8 cellular contexts compared by ENCODE assay signal in the genomic region with DNA sequence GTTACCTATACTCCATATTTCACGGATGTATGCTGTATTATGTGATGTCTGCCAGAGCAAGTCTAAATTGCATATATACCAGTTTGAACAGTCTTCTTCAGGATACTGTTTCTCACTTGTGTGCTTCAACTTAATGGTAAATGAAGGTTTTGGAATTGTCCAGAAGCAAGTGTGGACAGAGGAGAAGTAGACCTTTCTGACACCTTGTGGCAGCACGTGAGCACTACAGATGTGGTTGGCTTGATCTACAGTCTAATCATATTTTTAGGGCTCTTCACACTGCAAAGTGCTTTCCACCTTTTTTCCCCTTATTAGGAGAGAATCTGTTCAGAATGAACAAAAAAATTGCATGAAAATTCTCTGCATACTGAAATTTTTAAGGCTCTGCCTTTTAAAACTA. TPM values are rescaled to one million over a fixed set of nuclear protein-coding genes. Genes with fewer than 3 reads are reported as not detected.
DNase-seq lines count a peak whose midpoint lies in the region; ATAC-seq and TF ChIP-seq lines count a peak whose summit lies in the region.

No MANE protein-coding gene starts in this region.

- H3K4me2 ChIP-seq in OCI-LY3 (ENCODE audit: low read length), result 0 out of 2 replicates have a peak overlapping the region, but pooled peaks have one; percentile 6

- no peaks in the 10 kb centered on the region for H3K9me3 ChIP-seq in OCI-LY3 (ENCODE audit: insufficient read depth, low read length)

- H3K4me3 ChIP-seq in OCI-LY3 (ENCODE audit: low read length), result no peak overlapping the region

- TF ChIP-seq CTCF in OCI-LY3 (IDR thresholded peaks at IDR 0.05; ENCODE audit: low read depth, low read length), result peak; percentile 79

- peaks cover 17% of the 10 kb centered on the region for H3K4me1 ChIP-seq in OCI-LY3 (ENCODE audit: low read length)

- peaks cover 39% of the 10 kb centered on the region for H4K20me1 ChIP-seq in OCI-LY3 (ENCODE audit: insufficient read depth, low read length)

- peaks cover 91% of the 10 kb centered on the region for H3K79me2 ChIP-seq in OCI-LY3 (ENCODE audit: low read length)

- no peaks in the 10 kb centered on the region for H3K27me3 ChIP-seq in OCI-LY3 (ENCODE audit: low read depth, low read length)

- peak; percentile 59 for ATAC-seq in HG02973 (IDR thresholded peaks at IDR 0.05; ENCODE audit: unreplicated experiment)
- no peak for ATAC-seq in GM21786 (IDR thresholded peaks at IDR 0.05; ENCODE audit: unreplicated experiment)

- DNase-seq in EH (ENCODE audit: low read depth) (peak; percentile 72), glomerular visceral epithelial cell (ENCODE audit: extremely low spot score) (peak; percentile 61), pulmonary artery endothelial cell (ENCODE audit: low read depth, low spot score) (peak; percentile 20), amniotic stem cell (lab: John Stamatoyannopoulos, UW) (no peak)
- DNase-seq in activated naive CD4-positive, alpha-beta T cell treated with Interleukin-2 at 50 U/mL for 16 hours, result peak; percentile 52

- no peak overlapping the region for H3K9ac ChIP-seq in OCI-LY3 (ENCODE audit: low read length)

- H2AFZ ChIP-seq in OCI-LY3 (ENCODE audit: low read depth, low read length), result no peak overlapping the region

- peak overlapping the region; percentile 14 for H3K27ac ChIP-seq in OCI-LY3 (ENCODE audit: low read length)

- peaks cover 9% of the 10 kb centered on the region for H3K36me3 ChIP-seq in OCI-LY3 (replicated peaks; ENCODE audit: low read depth, low read length)

RNA-seq across cellular contexts. Expression of gene MORC3, which starts 10.9 kb away (rescaled TPM):
- total RNA-seq in pulmonary artery endothelial cell, result 30.1 and 37.1 TPM in 2 replicates

RNA-seq across cellular contexts. Expression of gene CHAF1B, which starts 54.3 kb away (rescaled TPM):
- 5.1 and 8.2 TPM in 2 replicates for total RNA-seq in pulmonary artery endothelial cell
